4 cellular contexts compared by ENCODE assay signal in the genomic region with DNA sequence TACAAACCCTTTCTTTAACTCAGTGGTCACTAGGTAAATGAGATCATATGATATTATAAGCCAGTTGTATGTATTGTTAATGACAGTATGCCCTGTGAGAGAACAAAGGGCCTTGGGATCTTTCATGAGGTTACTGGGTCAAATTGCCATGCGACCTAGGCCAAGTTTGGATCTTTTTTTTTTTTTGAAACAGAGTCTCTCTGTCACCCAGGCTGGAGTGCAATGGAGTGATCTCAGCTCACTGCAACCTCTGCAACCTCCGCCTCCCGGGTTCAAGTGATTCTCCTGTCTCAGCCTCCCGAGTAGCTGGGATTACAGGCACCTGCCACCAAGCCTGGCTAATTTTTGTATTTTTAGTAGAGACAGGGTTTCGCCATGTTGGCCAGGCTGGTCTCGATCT. TPM values are rescaled to one million over a fixed set of nuclear protein-coding genes. Genes with fewer than 3 reads are reported as not detected.
"Had no signal": no experiment of that assay in that cellular context is flagged by ENCODE, and none has a peak within 500 bp of the region (broad histone marks: within the 10 kb centered on the region; RNA-seq: fewer than 3 reads in every experiment).

No MANE protein-coding gene starts in this region.

RNA-seq across cellular contexts. Expression of gene TRIM71, which starts 27.7 kb away (rescaled TPM):
- total RNA-seq: HT-29, M059J, OCI-LY7 had no signal
- polyA plus RNA-seq: SK-N-SH had no signal
